23 cellular contexts compared by ENCODE assay signal in genomic region chr11:130409618-130410388, GRCh38. TPM values are rescaled to one million over a fixed set of nuclear protein-coding genes. Genes with fewer than 3 reads are reported as not detected.
"Had no signal": no experiment of that assay in that cellular context is flagged by ENCODE, and none has a peak within 500 bp of the region (broad histone marks: within the 10 kb centered on the region; RNA-seq: fewer than 3 reads in every experiment).

No MANE protein-coding gene starts in this region.

- H3K27ac ChIP-seq: adrenal gland had no signal

- ATAC-seq: activated T-cell treated with anti-CD3 and anti-CD28 coated beads, Interleukin-2, amount 50 U/mL, for 72 hours; Right ventricle myocardium inferior had no signal

- H3K4me3 ChIP-seq: adrenal gland had no signal

- H3K9me3 ChIP-seq: adrenal gland had no signal

- DNase-seq: activated B cell treated with CpG ODN at 0.5 μM for 24 hours; activated CD4-positive, alpha-beta T cell treated with anti-CD3 and anti-CD28 coated beads for 1 hour; activated CD4-positive, alpha-beta T cell treated with anti-CD3 and anti-CD28 coated beads, Interleukin-2, amount 10 ng/mL, durations not matched to agents 24 days and 14 days; activated CD4-positive, alpha-beta T cell treated with anti-CD3 and anti-CD28 coated beads, Interleukin-2, amount 50 U/mL, for 48 hours; activated gamma-delta T cell treated with Interleukin-2 at 50 U/mL for 16 hours; activated naive CD4-positive, alpha-beta T cell treated with anti-CD3 and anti-CD28 coated beads, Interleukin-2, amount 10 ng/mL, durations not matched to agents 7 days and 5 days; activated naive CD8-positive, alpha-beta T cell treated with anti-CD3 and anti-CD28 coated beads, Interleukin-2, amount 10 ng/mL, durations not matched to agents 7 days and 5 days; activated T-cell treated with anti-CD3 and anti-CD28 coated beads, Interleukin-2, amount 50 U/mL, for 72 hours; adrenal gland; MM.1S; NCI-H1105 treated with DMSO at 0.1 percent for 48 hours; NCI-H146; NCI-H187 treated with DMSO at 0.1 percent for 48 hours; NCI-H2081 treated with DMSO at 0.1 percent for 48 hours; NCI-H446; NCI-H524; NCI-H748 treated with DMSO at 0.1 percent for 48 hours; RPMI8226; T-helper 9 cell had no signal

- H3K36me3 ChIP-seq: adrenal gland had no signal

RNA-seq across cellular contexts. Expression of gene ADAMTS8, which starts 18.6 kb away (rescaled TPM):
- total RNA-seq: activated B cell treated with CpG ODN at 0.5 μM for 24 hours; activated CD4-positive, alpha-beta T cell treated with anti-CD3 and anti-CD28 coated beads, Interleukin-2, amount 10 ng/mL, durations not matched to agents 24 days and 14 days; activated CD8-positive, alpha-beta memory T cell treated with anti-CD3 and anti-CD28 coated beads for 36 hours; activated naive CD8-positive, alpha-beta T cell treated with anti-CD3 and anti-CD28 coated beads, Interleukin-2, amount 10 ng/mL, durations not matched to agents 7 days and 5 days; activated T-cell treated with anti-CD3 and anti-CD28 coated beads, Interleukin-2, amount 50 U/mL, for 72 hours; activated T-helper 2 cell treated with anti-CD3 and anti-CD28 coated beads, Interferon-gamma antibody, Interleukin-2, Interleukin-4, amounts not matched to agents 10 μg/mL and 5 μg/mL and 100 μg/mL, durations not matched to agents 14 hours and 24 hours and 36 hours; OCI-LY7 had no signal

RNA-seq across cellular contexts. Expression of gene ADAMTS15, which starts 38.6 kb away (rescaled TPM):
- total RNA-seq: activated B cell treated with CpG ODN at 0.5 μM for 24 hours; activated CD8-positive, alpha-beta memory T cell treated with anti-CD3 and anti-CD28 coated beads for 36 hours; activated T-helper 2 cell treated with anti-CD3 and anti-CD28 coated beads, Interferon-gamma antibody, Interleukin-2, Interleukin-4, amounts not matched to agents 10 μg/mL and 5 μg/mL and 100 μg/mL, durations not matched to agents 14 hours and 24 hours and 36 hours; OCI-LY7 had no signal
